In genomic region chr9:106575903-106576755, GRCh38 we compare ENCODE assay signal across 29 cellular contexts.
A peak's percentile ranks its signal among the peaks of the same experiment; 100 is the strongest.
DNase-seq lines count a peak whose midpoint lies in the region; ATAC-seq and TF ChIP-seq lines count a peak whose summit lies in the region.
"Had no signal": no experiment of that assay in that cellular context is flagged by ENCODE, and none has a peak within 500 bp of the region (broad histone marks: within the 10 kb centered on the region; RNA-seq: fewer than 3 reads in every experiment).

No MANE protein-coding gene starts in this region.

- peaks cover 24% of the 10 kb centered on the region for H3F3A ChIP-seq in neural progenitor cell (ENCODE audit: low read depth)

- no peaks in the 10 kb centered on the region for H3K27me3 ChIP-seq in esophagus muscularis mucosa
- no peaks in the 10 kb centered on the region for H3K27me3 ChIP-seq in neural progenitor cell
- no peaks in the 10 kb centered on the region for H3K27me3 ChIP-seq in effector memory CD4-positive, alpha-beta T cell (replicated peaks; ENCODE audit: control insufficient read depth, insufficient read depth, low read length, poor library complexity, severe bottlenecking)
- H3K27me3 ChIP-seq: cardiac muscle cell, heart right ventricle, stomach, tibial artery had no signal

- H3K9me3 Mint-ChIP-seq in neural progenitor cell, result peaks cover 36% of the 10 kb centered on the region

- TF ChIP-seq CTCF in esophagus muscularis mucosa (IDR thresholded peaks at IDR 0.05) (no peak), neural progenitor cell (IDR thresholded peaks at IDR 0.05) (no peak)

- DNase-seq in NCI-H82 (lab: John Stamatoyannopoulos, UW), result peak; percentile 2
- no peak for DNase-seq in NCI-H82 treated with DMSO at 0.1 percent for 48 hours (lab: John Stamatoyannopoulos, UW; ENCODE audit: unreplicated experiment)
- no peak for DNase-seq in esophagus muscularis mucosa (ENCODE audit: extremely low spot score)
- peak; percentile 84 for DNase-seq in neural progenitor cell (ENCODE audit: low spot score)
- DNase-seq in G401 (ENCODE audit: low spot score), result no peak
- DNase-seq in effector memory CD4-positive, alpha-beta T cell, result no peak
- DNase-seq: 8988T; activated CD4-positive, alpha-beta T cell treated with anti-CD3 and anti-CD28 coated beads, Interleukin-2, amount 10 ng/mL, durations not matched to agents 7 days and 5 days; activated naive CD4-positive, alpha-beta T cell treated with anti-CD3 and anti-CD28 coated beads, Interleukin-2, amount 10 ng/mL, durations not matched to agents 7 days and 5 days; activated T-cell treated with anti-CD3 and anti-CD28 coated beads, Interleukin-2, amount 50 U/mL, for 48 hours; CD4-positive, alpha-beta T cell; GF-D8; H7; heart right ventricle; Kasumi-1; natural killer cell; NCI-H1694 treated with DMSO at 0.1 percent for 48 hours; NCI-H2171 treated with DMSO at 0.1 percent for 48 hours; NCI-H524 treated with DMSO at 0.1 percent for 48 hours; RPMI8226; stimulated activated CD8-positive, alpha-beta memory T cell treated with anti-CD3 and anti-CD28 coated beads, Interleukin-4, amount 100 ng/mL, for 48 hours; stomach; T-helper 17 cell; tibial artery had no signal

- intact Hi-C loops in esophagus muscularis mucosa (cut with DNase I), result no loop called here

- peaks cover 0 to 10% (median 1%) of the 10 kb centered on the region in 4 donors for H3K9me3 ChIP-seq in esophagus muscularis mucosa
- no peaks in the 10 kb centered on the region for H3K9me3 ChIP-seq in neural progenitor cell (ENCODE audit: low read depth)
- peaks cover 5% of the 10 kb centered on the region for H3K9me3 ChIP-seq in effector memory CD4-positive, alpha-beta T cell (ENCODE audit: control insufficient read depth, low read length)

- no peak for ATAC-seq in GM18858 (IDR thresholded peaks at IDR 0.05; ENCODE audit: unreplicated experiment)
- no peak for ATAC-seq in HG03039 (IDR thresholded peaks at IDR 0.05; ENCODE audit: unreplicated experiment)
- ATAC-seq: heart right ventricle, natural killer cell, T-helper 17 cell had no signal

- H3K4me3 ChIP-seq in esophagus muscularis mucosa, result no peak overlapping the region
- H3K4me3 ChIP-seq in neural progenitor cell, result no peak overlapping the region
- no peak overlapping the region for H3K4me3 ChIP-seq in effector memory CD4-positive, alpha-beta T cell (ENCODE audit: insufficient read depth, low read depth, low read length, poor library complexity, severe bottlenecking)
- H3K4me3 ChIP-seq: cardiac muscle cell, heart right ventricle, SK-N-MC, stomach, tibial artery had no signal

- H3K9ac ChIP-seq in neural progenitor cell, result no peak overlapping the region

- no peaks in the 10 kb centered on the region for H4K20me1 ChIP-seq in neural progenitor cell (ENCODE audit: low read depth)

- H3K4me3 Mint-ChIP-seq in neural progenitor cell, result no peak overlapping the region
- H3K4me3 Mint-ChIP-seq: activated CD4-positive, alpha-beta T cell treated with anti-CD3 and anti-CD28 coated beads, Interleukin-2, amount 10 ng/mL, durations not matched to agents 7 days and 5 days; activated naive CD4-positive, alpha-beta T cell treated with anti-CD3 and anti-CD28 coated beads, Interleukin-2, amount 10 ng/mL, durations not matched to agents 7 days and 5 days; CD4-positive, alpha-beta T cell; dendritic cell treated with granulocyte-macrophage colony-stimulating factor and Interleukin-4, amounts not matched to agents 40 ng/mL and 50 ng/mL, for 4 days; natural killer cell; T-helper 17 cell had no signal

- peak overlapping the region; percentile 96 for H3K27ac Mint-ChIP-seq in neural progenitor cell
- H3K27ac Mint-ChIP-seq: activated CD4-positive, alpha-beta T cell treated with anti-CD3 and anti-CD28 coated beads, Interleukin-2, amount 10 ng/mL, durations not matched to agents 7 days and 5 days; activated naive CD4-positive, alpha-beta T cell treated with anti-CD3 and anti-CD28 coated beads, Interleukin-2, amount 10 ng/mL, durations not matched to agents 7 days and 5 days; CD4-positive, alpha-beta T cell; dendritic cell treated with granulocyte-macrophage colony-stimulating factor and Interleukin-4, amounts not matched to agents 40 ng/mL and 50 ng/mL, for 4 days; natural killer cell; T-helper 17 cell had no signal

- no peaks in the 10 kb centered on the region for H3K36me3 Mint-ChIP-seq in neural progenitor cell
- H3K36me3 Mint-ChIP-seq: activated naive CD4-positive, alpha-beta T cell treated with anti-CD3 and anti-CD28 coated beads, Interleukin-2, amount 10 ng/mL, durations not matched to agents 7 days and 5 days had no signal

- WGBS in esophagus muscularis mucosa, result 72% methylated on average over 10 of the region's 12 CpGs

- H3K27ac ChIP-seq in esophagus muscularis mucosa (replicated peaks in 1 of 4) (peak overlapping the region in 3 of 4 donors; percentile 31 to 53 (median 36)), neural progenitor cell (peak overlapping the region; percentile 95)
- H3K27ac ChIP-seq in effector memory CD4-positive, alpha-beta T cell (ENCODE audit: insufficient read depth, low read length, poor library complexity, severe bottlenecking), result no peak overlapping the region
- H3K27ac ChIP-seq: cardiac muscle cell, heart right ventricle, SK-N-MC, stomach, tibial artery had no signal

- no peak for TF ChIP-seq POLR2A in esophagus muscularis mucosa (IDR thresholded peaks at IDR 0.05; ENCODE audit: low read depth)

- no peak for TF ChIP-seq EP300 in esophagus muscularis mucosa (IDR thresholded peaks at IDR 0.05)

- H3K4me2 ChIP-seq in neural progenitor cell, result peak overlapping the region; percentile 26

- H3K27me3 Mint-ChIP-seq in neural progenitor cell (ENCODE audit: insufficient read depth, low read depth), result peaks cover 7% of the 10 kb centered on the region
- H3K27me3 Mint-ChIP-seq: activated CD4-positive, alpha-beta T cell treated with anti-CD3 and anti-CD28 coated beads, Interleukin-2, amount 10 ng/mL, durations not matched to agents 7 days and 5 days; activated naive CD4-positive, alpha-beta T cell treated with anti-CD3 and anti-CD28 coated beads, Interleukin-2, amount 10 ng/mL, durations not matched to agents 7 days and 5 days; CD4-positive, alpha-beta T cell; dendritic cell treated with granulocyte-macrophage colony-stimulating factor and Interleukin-4, amounts not matched to agents 40 ng/mL and 50 ng/mL, for 4 days; T-helper 17 cell had no signal

- H3K4me1 Mint-ChIP-seq in neural progenitor cell, result peaks cover 33% of the 10 kb centered on the region
- H3K4me1 Mint-ChIP-seq: activated CD4-positive, alpha-beta T cell treated with anti-CD3 and anti-CD28 coated beads, Interleukin-2, amount 10 ng/mL, durations not matched to agents 7 days and 5 days; activated naive CD4-positive, alpha-beta T cell treated with anti-CD3 and anti-CD28 coated beads, Interleukin-2, amount 10 ng/mL, durations not matched to agents 7 days and 5 days; natural killer cell; T-helper 17 cell had no signal

- H3K36me3 ChIP-seq in esophagus muscularis mucosa, result no peaks in the 10 kb centered on the region
- no peaks in the 10 kb centered on the region for H3K36me3 ChIP-seq in neural progenitor cell
- H3K36me3 ChIP-seq in effector memory CD4-positive, alpha-beta T cell (ENCODE audit: control insufficient read depth, insufficient read depth, low read length), result no peaks in the 10 kb centered on the region
- H3K36me3 ChIP-seq: cardiac muscle cell, heart right ventricle, stomach, tibial artery had no signal

- H3K79me2 ChIP-seq in neural progenitor cell (ENCODE audit: low read depth), result no peaks in the 10 kb centered on the region

- peak overlapping the region; percentile 1 for H2AFZ ChIP-seq in neural progenitor cell (replicated peaks)

- H3K4me1 ChIP-seq in esophagus muscularis mucosa (no peaks in the 10 kb centered on the region), neural progenitor cell (peaks cover 32% of the 10 kb centered on the region)
- no peaks in the 10 kb centered on the region for H3K4me1 ChIP-seq in effector memory CD4-positive, alpha-beta T cell (ENCODE audit: control insufficient read depth, insufficient read depth, low read length, poor library complexity, severe bottlenecking)
- H3K4me1 ChIP-seq: heart right ventricle, stomach, tibial artery had no signal

- in situ Hi-C loops in G401 (cut with HindIII; ENCODE audit: low sequenced_read_pairs), result no loop called here

Comparison
In these comparisons a context has a peak if more than half of its experiments do, and no peak if none do; other contexts are left out.
1. DNase-seq: peak in NCI-H82 (single experiment) and neural progenitor cell (single experiment); none in NCI-H82 treated with DMSO at 0.1 percent for 48 hours (single experiment), esophagus muscularis mucosa (single experiment), G401 (single experiment) and effector memory CD4-positive, alpha-beta T cell (0 of 3).